ENCODE assay signal across 8 cellular contexts in genomic region chr19:21474671-21475181, GRCh38. TPM values are rescaled to one million over a fixed set of nuclear protein-coding genes. Genes with fewer than 3 reads are reported as not detected.
DNase-seq lines count a peak whose midpoint lies in the region; ATAC-seq lines count a peak whose summit lies in the region.

No MANE protein-coding gene starts in this region.

- peaks cover 1% of the 10 kb centered on the region for H3K4me1 Mint-ChIP-seq in activated CD4-positive, alpha-beta memory T cell treated with anti-CD3 and anti-CD28 coated beads, Interleukin-2, amount 10 ng/mL, durations not matched to agents 7 days and 5 days

- no peak overlapping the region for H3K27ac Mint-ChIP-seq in activated CD4-positive, alpha-beta memory T cell treated with anti-CD3 and anti-CD28 coated beads, Interleukin-2, amount 10 ng/mL, durations not matched to agents 7 days and 5 days

- ATAC-seq in HG03378 (IDR thresholded peaks at IDR 0.05; ENCODE audit: unreplicated experiment) (peak; percentile 58), HG03442 (IDR thresholded peaks at IDR 0.05; ENCODE audit: unreplicated experiment) (no peak)

- DNase-seq in Ammon's horn (ENCODE audit: low spot score) (peak; percentile 86), ecto neural progenitor cell (ENCODE audit: low spot score) (peak; percentile 95), medulla oblongata (ENCODE audit: extremely low spot score) (peak; percentile 73), NCI-H524 (lab: John Stamatoyannopoulos, UW) (no peak)
- DNase-seq in activated CD4-positive, alpha-beta memory T cell treated with anti-CD3 and anti-CD28 coated beads, Interleukin-2, amount 10 ng/mL, durations not matched to agents 7 days and 5 days = peak; percentile 72
- DNase-seq in stimulated activated CD4-positive, alpha-beta T cell treated with anti-CD3 and anti-CD28 coated beads, Interleukin-4, amount 100 ng/mL, for 24 hours = peak; percentile 72

- H3K27me3 Mint-ChIP-seq in activated CD4-positive, alpha-beta memory T cell treated with anti-CD3 and anti-CD28 coated beads, Interleukin-2, amount 10 ng/mL, durations not matched to agents 7 days and 5 days = no peaks in the 10 kb centered on the region

- no peaks in the 10 kb centered on the region for H3K36me3 Mint-ChIP-seq in activated CD4-positive, alpha-beta memory T cell treated with anti-CD3 and anti-CD28 coated beads, Interleukin-2, amount 10 ng/mL, durations not matched to agents 7 days and 5 days (ENCODE audit: low read depth)

- H3K9me3 Mint-ChIP-seq in activated CD4-positive, alpha-beta memory T cell treated with anti-CD3 and anti-CD28 coated beads, Interleukin-2, amount 10 ng/mL, durations not matched to agents 7 days and 5 days = peaks cover 11% of the 10 kb centered on the region

- peak overlapping the region; percentile 63 for H3K4me3 Mint-ChIP-seq in activated CD4-positive, alpha-beta memory T cell treated with anti-CD3 and anti-CD28 coated beads, Interleukin-2, amount 10 ng/mL, durations not matched to agents 7 days and 5 days

- CTCF ChIA-PET in activated CD4-positive, alpha-beta memory T cell treated with anti-CD3 and anti-CD28 coated beads, Interleukin-2, amount 10 ng/mL, durations not matched to agents 7 days and 5 days (lab: Charles Lee) = no interaction called here

- POLR2A ChIA-PET in activated CD4-positive, alpha-beta memory T cell treated with anti-CD3 and anti-CD28 coated beads, Interleukin-2, amount 10 ng/mL, durations not matched to agents 7 days and 5 days (lab: Charles Lee) = interaction anchor here (1.0 to 3.7 kb wide), 6 partner anchors 11 to 1307 kb away, joined by 3 to 18 read pairs (median 6); partner anchors contain the start of genes ZNF429, ZNF43, ZNF486 and ZNF493

RNA-seq across cellular contexts. Expression of gene ZNF429, which starts 30.7 kb away (rescaled TPM):
- 1 to 10 TPM; 8.0 to 8.3 TPM for total RNA-seq in activated CD4-positive, alpha-beta memory T cell treated with anti-CD3 and anti-CD28 coated beads, Interleukin-2, amount 10 ng/mL, durations not matched to agents 7 days and 5 days

Comparison
In these comparisons a context has a peak if more than half of its experiments do, and no peak if none do; other contexts are left out.
1. DNase-seq: peak in Ammon's horn (single experiment), activated CD4-positive, alpha-beta memory T cell treated with anti-CD3 and anti-CD28 coated beads, Interleukin-2, amount 10 ng/mL, durations not matched to agents 7 days and 5 days (single experiment), ecto neural progenitor cell (single experiment), medulla oblongata (single experiment) and stimulated activated CD4-positive, alpha-beta T cell treated with anti-CD3 and anti-CD28 coated beads, Interleukin-4, amount 100 ng/mL, for 24 hours (single experiment); none in NCI-H524 (0 of 2).